In the genomic region with DNA sequence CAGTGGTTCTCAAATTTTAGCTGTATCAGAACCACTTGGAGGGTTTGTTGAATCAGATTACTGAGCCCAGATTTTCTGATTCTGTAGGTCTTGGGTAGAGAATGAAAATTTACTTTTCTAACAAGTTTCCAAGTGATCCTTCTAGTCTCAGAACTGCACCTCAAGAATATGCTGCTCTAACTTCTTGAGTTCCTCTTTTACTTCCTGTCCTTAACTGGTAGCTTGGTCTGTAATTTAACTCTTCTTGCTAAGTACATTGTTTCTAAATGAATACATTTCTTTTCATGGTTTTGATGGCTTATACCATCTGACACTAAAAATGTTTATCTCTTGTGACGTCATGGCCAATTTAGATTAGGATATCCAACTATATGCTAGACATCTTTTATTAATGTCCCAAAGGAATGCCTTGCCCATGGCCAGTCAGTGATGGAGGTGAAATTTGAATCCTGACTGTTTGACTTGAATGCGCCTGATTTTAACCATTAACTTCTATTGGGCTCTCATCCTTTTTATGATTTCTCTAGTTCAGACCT, we compare ENCODE assay signal across 19 cellular contexts.
"Had no signal": no experiment of that assay in that cellular context is flagged by ENCODE, and none has a peak within 500 bp of the region (broad histone marks: within the 10 kb centered on the region; RNA-seq: fewer than 3 reads in every experiment).

No MANE protein-coding gene starts in this region.

- DNase-seq: effector memory CD4-positive, alpha-beta T cell; heart left ventricle; hippocampal formation; left colon; mesendoderm; naive B cell; occipital lobe; pancreas; right cardiac atrium; stimulated activated CD4-positive, alpha-beta T cell treated with anti-CD3 and anti-CD28 coated beads, Interleukin-2, amount 100 ng/mL, for 48 hours; stimulated activated naive CD8-positive, alpha-beta T cell treated with anti-CD3 and anti-CD28 coated beads, Interleukin-15, Interleukin-2, amounts not matched to agents 100 U/mL and 50 U/mL, for 24 hours; tibial artery; upper lobe of left lung; uterus had no signal

- H3K36me3 Mint-ChIP-seq: naive B cell had no signal

- H3K27me3 Mint-ChIP-seq: naive B cell, progenitor cell of endocrine pancreas had no signal

- H3K4me3 Mint-ChIP-seq: naive B cell, nephron had no signal

- ATAC-seq: esophagus mucosa; heart left ventricle; left colon; pancreas; right cardiac atrium; stimulated activated naive CD8-positive, alpha-beta T cell treated with anti-CD3 and anti-CD28 coated beads, Interleukin-15, Interleukin-2, amounts not matched to agents 100 U/mL and 50 U/mL, for 24 hours had no signal

- FAIRE-seq: endometrium, frontal cortex, pancreas had no signal

- H3K4me1 Mint-ChIP-seq: naive B cell, nephron had no signal

- H3K27ac Mint-ChIP-seq: naive B cell, nephron, progenitor cell of endocrine pancreas had no signal
